ENCODE assay signal across 8 cellular contexts in genomic region chr6:99603421-99604160, GRCh38. TPM values are rescaled to one million over a fixed set of nuclear protein-coding genes. Genes with fewer than 3 reads are reported as not detected.
A peak's percentile ranks its signal among the peaks of the same experiment; 100 is the strongest.
DNase-seq lines count a peak whose midpoint lies in the region; ATAC-seq and TF ChIP-seq lines count a peak whose summit lies in the region.

No MANE protein-coding gene starts in this region.

- peak; percentile 13 to 25 for ATAC-seq in CD4-positive, CD25-positive, alpha-beta regulatory T cell (ENCODE audit: low read depth in 2 of 2)
- ATAC-seq in GM19324 (IDR thresholded peaks at IDR 0.05; ENCODE audit: low FRiP score, unreplicated experiment), result peak; percentile 54

- POLR2A ChIA-PET in RWPE1 (lab: Yijun Ruan, JAX; ENCODE audit: low non-redundant PET), result no interaction called here

- H3K4me1 Mint-ChIP-seq in CD4-positive, CD25-positive, alpha-beta regulatory T cell, result peaks cover 10 to 37% (median 20%) of the 10 kb centered on the region in 4 donors

- CTCF ChIA-PET in RWPE1 (lab: Yijun Ruan, JAX), result interaction anchor here (0.6 kb wide), 2 partner anchors 10 to 632 kb away, joined by 3 read pairs; no protein-coding TSS in a partner anchor

- H3K27me3 ChIP-seq in CD4-positive, CD25-positive, alpha-beta regulatory T cell (ENCODE audit: control insufficient read depth, insufficient read depth, low read length), result peaks cover 73% of the 10 kb centered on the region
- H3K27me3 ChIP-seq in dorsolateral prefrontal cortex (peaks cover 61 to 100% (median 99%) of the 10 kb centered on the region in 45 donors), muscle layer of duodenum (ENCODE audit: low read depth, low read length) (peaks cover 76% of the 10 kb centered on the region)

- peaks cover 3 to 5% of the 10 kb centered on the region in 2 experiments for H3K9me3 ChIP-seq in CD4-positive, CD25-positive, alpha-beta regulatory T cell (ENCODE audit: control insufficient read depth in 2 of 2, low read length in 2 of 2)
- H3K9me3 ChIP-seq in muscle layer of duodenum (ENCODE audit: control insufficient read depth in 1 of 2, low read length in 2 of 2), result no peaks in the 10 kb centered on the region

- H3K36me3 Mint-ChIP-seq in CD4-positive, CD25-positive, alpha-beta regulatory T cell, result no peaks in the 10 kb centered on the region

- peak overlapping the region; percentile 24 to 85 (median 71) for H3K4me3 Mint-ChIP-seq in CD4-positive, CD25-positive, alpha-beta regulatory T cell

- H3K27ac ChIP-seq in CD4-positive, CD25-positive, alpha-beta regulatory T cell (ENCODE audit: insufficient read depth, low read length, poor library complexity, severe bottlenecking), result no peak overlapping the region
- H3K27ac ChIP-seq in dorsolateral prefrontal cortex (no peak overlapping the region), muscle layer of duodenum (ENCODE audit: low read length) (no peak overlapping the region), RWPE1 (no peak overlapping the region)

- no peak for TF ChIP-seq POLR2A in NB4 (IDR thresholded peaks at IDR 0.05; ENCODE audit: extremely low read depth, insufficient read length)

- intact Hi-C loops in dorsolateral prefrontal cortex (cut with DNase I), result no loop called here

- peak overlapping the region; percentile 41 for H3K4me3 ChIP-seq in CD4-positive, CD25-positive, alpha-beta regulatory T cell (ENCODE audit: low read depth, low read length)
- H3K4me3 ChIP-seq in NB4 (ENCODE audit: low read depth, low read length) (no peak overlapping the region), dorsolateral prefrontal cortex (peak overlapping the region in 55 of 59 donors; percentile 4 to 62 (median 34)), muscle layer of duodenum (ENCODE audit: low read depth in 1 of 2, low read length in 2 of 2) (peak overlapping the region; percentile 34 to 57)

- no peaks in the 10 kb centered on the region for H3K36me3 ChIP-seq in CD4-positive, CD25-positive, alpha-beta regulatory T cell (ENCODE audit: control insufficient read depth, insufficient read depth, low read length)
- H3K36me3 ChIP-seq in muscle layer of duodenum (ENCODE audit: control insufficient read depth in 1 of 2, insufficient read depth in 2 of 2, low read length in 2 of 2), result no peaks in the 10 kb centered on the region

- peaks cover 0 to 8% (median 0%) of the 10 kb centered on the region in 7 donors for H3K9me3 Mint-ChIP-seq in CD4-positive, CD25-positive, alpha-beta regulatory T cell

- H3K27ac Mint-ChIP-seq in CD4-positive, CD25-positive, alpha-beta regulatory T cell, result no peak overlapping the region

- peaks cover 97% of the 10 kb centered on the region for H3K27me3 Mint-ChIP-seq in CD4-positive, CD25-positive, alpha-beta regulatory T cell

- DNase-seq in CD4-positive, CD25-positive, alpha-beta regulatory T cell, result no peak
- DNase-seq in NB4 (ENCODE audit: low read depth), result peak; percentile 51
- no peak for DNase-seq in dorsolateral prefrontal cortex
- no peak for DNase-seq in 8988T
- no peak for DNase-seq in RWPE1 (ENCODE audit: low spot score)
- no peak for DNase-seq in NCI-H2196 (lab: John Stamatoyannopoulos, UW; ENCODE audit: unreplicated experiment)

- TF ChIP-seq CTCF in NB4 (IDR thresholded peaks at IDR 0.05; ENCODE audit: low read depth, low read length), result no peak
- no peak for TF ChIP-seq CTCF in dorsolateral prefrontal cortex (IDR thresholded peaks at IDR 0.05 in 54 of 56, conservative IDR thresholded peaks at IDR 0.05 in 2 of 56; ENCODE audit: low read depth in 1 of 56, partially characterized antibody in 56 of 56)
- no peak for TF ChIP-seq CTCF in RWPE1 (conservative IDR thresholded peaks at IDR 0.05; ENCODE audit: low read depth)

- peaks cover 32% of the 10 kb centered on the region for H3K4me1 ChIP-seq in CD4-positive, CD25-positive, alpha-beta regulatory T cell (ENCODE audit: control insufficient read depth, insufficient read depth, low read length, poor library complexity, severe bottlenecking)
- peaks cover 10 to 46% of the 10 kb centered on the region in 2 donors for H3K4me1 ChIP-seq in muscle layer of duodenum (ENCODE audit: control insufficient read depth in 1 of 2, insufficient read depth in 2 of 2, low read length in 2 of 2)

RNA-seq across cellular contexts. Expression of gene PRDM13, which starts 3.0 kb away (rescaled TPM):
- total RNA-seq in CD4-positive, CD25-positive, alpha-beta regulatory T cell, result not detected
- polyA plus RNA-seq in CD4-positive, CD25-positive, alpha-beta regulatory T cell, result not detected
- under 1 TPM in 1 of 120 experiments, not detected in 119; 0.13 TPM for total RNA-seq in dorsolateral prefrontal cortex

RNA-seq across cellular contexts. Expression of gene CCNC, which starts 35.1 kb away (rescaled TPM):
- total RNA-seq in CD4-positive, CD25-positive, alpha-beta regulatory T cell, result 32.3 TPM
- 10 to 100 TPM; 37.8 to 48.6 (median 47.3) TPM for polyA plus RNA-seq in CD4-positive, CD25-positive, alpha-beta regulatory T cell
- 10 to 100 TPM; 26.4 to 67.5 (median 43.5) TPM for total RNA-seq in dorsolateral prefrontal cortex
